Comparison of ENCODE assay signal across 25 cellular contexts in genomic region chr2:43430489-43430888, GRCh38.
A peak's percentile ranks its signal among the peaks of the same experiment; 100 is the strongest.
DNase-seq lines count a peak whose midpoint lies in the region; ATAC-seq, FAIRE-seq and TF ChIP-seq lines count a peak whose summit lies in the region.
"Had no signal": no experiment of that assay in that cellular context is flagged by ENCODE, and none has a peak within 500 bp of the region (broad histone marks: within the 10 kb centered on the region; RNA-seq: fewer than 3 reads in every experiment).

No MANE protein-coding gene starts in this region.

- ATAC-seq in K562: no peak
- ATAC-seq in stimulated activated effector memory CD8-positive, alpha-beta T cell treated with anti-CD3 and anti-CD28 coated beads, Interleukin-12 subunit alpha, Interleukin-12 subunit beta, amount 100 ng/mL, for 72 hours: no peak
- ATAC-seq: GM12878, GM23338 had no signal

- no peak for TF ChIP-seq EP300 in K562 (IDR thresholded peaks at IDR 0.05; ENCODE audit: low read length)

- peaks cover 19% of the 10 kb centered on the region for H3K36me3 Mint-ChIP-seq in stimulated activated effector memory CD8-positive, alpha-beta T cell treated with anti-CD3 and anti-CD28 coated beads, Interleukin-12 subunit alpha, Interleukin-12 subunit beta, amount 100 ng/mL, for 72 hours

- no peak overlapping the region for H2AFZ ChIP-seq in K562 (ENCODE audit: low read depth, low read length)
- H2AFZ ChIP-seq in hepatocyte: no peak overlapping the region
- H2AFZ ChIP-seq: GM23338 had no signal

- no peak overlapping the region for H3K9ac ChIP-seq in K562 (ENCODE audit: insufficient read depth in 1 of 2, low read depth in 2 of 2, low read length in 2 of 2)

- BruUV-seq in K562 (replicated peaks; lab: Mats Ljungman, UMichigan): no TSS peak

- H3K36me3 ChIP-seq in K562 (ENCODE audit: control insufficient read depth, insufficient read depth, low read length) (peaks cover 9% of the 10 kb centered on the region; the same call in 2 of the 3 replicates), small intestine (ENCODE audit: control insufficient read depth in 2 of 2, insufficient read depth in 2 of 2, low read length in 2 of 2) (no peaks in the 10 kb centered on the region), hepatocyte (replicated peaks; ENCODE audit: insufficient read depth, low read depth) (no peaks in the 10 kb centered on the region)

- H3K9me3 Mint-ChIP-seq in stimulated activated effector memory CD8-positive, alpha-beta T cell treated with anti-CD3 and anti-CD28 coated beads, Interleukin-12 subunit alpha, Interleukin-12 subunit beta, amount 100 ng/mL, for 72 hours: no peaks in the 10 kb centered on the region
- H3K9me3 Mint-ChIP-seq: CD4-positive, alpha-beta T cell had no signal

- TF ChIP-seq CTCF in K562 (IDR thresholded peaks at IDR 0.05 in 2 of 3, conservative IDR thresholded peaks at IDR 0.05 in 1 of 3; ENCODE audit: insufficient read depth in 2 of 3, low read depth in 1 of 3, low read length in 3 of 3) (no peak), hepatocyte (IDR thresholded peaks at IDR 0.05; ENCODE audit: poor library complexity) (no peak)

- H3K27me3 ChIP-seq in K562 (ENCODE audit: control insufficient read depth in 2 of 2, insufficient read depth in 2 of 2, low read length in 2 of 2): no peaks in the 10 kb centered on the region
- H3K27me3 ChIP-seq in small intestine (ENCODE audit: control insufficient read depth in 2 of 2, insufficient read depth in 2 of 2, low read length in 2 of 2): no peaks in the 10 kb centered on the region
- H3K27me3 ChIP-seq in hepatocyte: no peaks in the 10 kb centered on the region
- H3K27me3 ChIP-seq: SJSA1 had no signal

- H3K9me3 ChIP-seq in K562 (replicated peaks; ENCODE audit: control insufficient read depth, insufficient read depth, low read depth, low read length) (no peaks in the 10 kb centered on the region), small intestine (ENCODE audit: control insufficient read depth, low read depth) (no peaks in the 10 kb centered on the region), hepatocyte (ENCODE audit: low read depth) (no peaks in the 10 kb centered on the region)
- H3K9me3 ChIP-seq: Caco-2, SJSA1 had no signal

- WGBS in K562 (ENCODE audit: insufficient coverage, low coverage, missing lambda C conversion rate): 62% methylated on average over 2 of the region's 2 CpGs
- 36 to 62% (median 48%) methylated on average over 2 of the region's 2 CpGs for WGBS in small intestine, 3 donors
- 75% methylated on average over 2 of the region's 2 CpGs for WGBS in hepatocyte (ENCODE audit: low lambda C conversion rate, missing lambda C conversion rate)

- H3K27ac ChIP-seq in K562 (ENCODE audit: extremely low read depth, low read depth, low read length) (no peak overlapping the region), small intestine (ENCODE audit: low read depth in 1 of 2, low read length in 1 of 2) (no peak overlapping the region), hepatocyte (no peak overlapping the region)
- H3K27ac ChIP-seq: 22Rv1, SJSA1 had no signal

- no peak for TF ChIP-seq POLR2A in K562 (conservative IDR thresholded peaks at IDR 0.05)

- no peaks in the 10 kb centered on the region for H3K9me2 ChIP-seq in hepatocyte (replicated peaks; ENCODE audit: insufficient read depth)

- H3K4me1 ChIP-seq in K562 (replicated peaks in 1 of 2; ENCODE audit: control insufficient read depth in 2 of 2, insufficient read depth in 2 of 2, low read length in 2 of 2): peaks cover 5 to 18% of the 10 kb centered on the region in 2 experiments; a peak in 3 of 5 replicates
- H3K4me1 ChIP-seq in small intestine (ENCODE audit: control insufficient read depth in 2 of 2, insufficient read depth in 1 of 2, low read depth in 1 of 2, low read length in 1 of 2): peaks cover 6 to 7% of the 10 kb centered on the region in 2 donors
- H3K4me1 ChIP-seq in hepatocyte (ENCODE audit: insufficient read depth): peaks cover 15% of the 10 kb centered on the region

- POLR2A ChIA-PET in K562 (lab: Yijun Ruan, JAX): interaction anchor here (0.6 to 1.1 kb wide), 2 partner anchors 10 to 262 kb away, joined by 3 read pairs; no protein-coding TSS in a partner anchor

- peak; percentile 6 for FAIRE-seq in K562 (lab: Jason Lieb, UNC)
- FAIRE-seq in small intestine (lab: Jason Lieb, UNC): no peak
- FAIRE-seq: GM12878, GM19239 had no signal

- H3K9me1 ChIP-seq in K562 (ENCODE audit: control insufficient read depth, insufficient read depth, low read length): no peaks in the 10 kb centered on the region

- H3K4me3 ChIP-seq in K562 (no peak overlapping the region), small intestine (ENCODE audit: low read depth in 1 of 2, low read length in 2 of 2) (no peak overlapping the region), hepatocyte (no peak overlapping the region)
- H3K4me3 ChIP-seq: GM12878, GM23338, SJSA1 had no signal

- DNase-seq in DMS 273 (lab: John Stamatoyannopoulos, UW; ENCODE audit: unreplicated experiment) (peak; percentile 6), DMS 273 treated with DMSO at 0.1 percent for 48 hours (lab: John Stamatoyannopoulos, UW) (no peak), NCI-H226 (peak; percentile 50), K562 (ENCODE audit: extremely low read depth in 1 of 4, low spot score in 3 of 4) (no peak), small intestine (peak; percentile 45), hepatocyte (ENCODE audit: low spot score) (no peak), ACHN (no peak)
- DNase-seq in stimulated activated effector memory CD8-positive, alpha-beta T cell treated with anti-CD3 and anti-CD28 coated beads, Interleukin-12 subunit alpha, Interleukin-12 subunit beta, amount 100 ng/mL, for 72 hours (ENCODE audit: low spot score in 2 of 2): no peak
- DNase-seq: Caco-2; CD4-positive, alpha-beta T cell; DMS53; EL; KG1; MV-4-11; NCI-H1417 treated with DMSO at 0.1 percent for 48 hours; NCI-H187 treated with DMSO at 0.1 percent for 48 hours; NCI-H2227 treated with DMSO at 0.1 percent for 48 hours; NCI-H524; NCI-H82; OCI-M1 had no signal

- CTCF ChIA-PET in K562 (lab: Yijun Ruan, JAX; ENCODE audit: low intra/inter-chr PET ratio): no interaction called here

- TF ChIP-seq RAD21 in K562 (CRISPR knock-in tag; conservative IDR thresholded peaks at IDR 0.05 in 1 of 2, IDR thresholded peaks at IDR 0.05 in 1 of 2): no peak

- no peak overlapping the region for H3K4me3 Mint-ChIP-seq in stimulated activated effector memory CD8-positive, alpha-beta T cell treated with anti-CD3 and anti-CD28 coated beads, Interleukin-12 subunit alpha, Interleukin-12 subunit beta, amount 100 ng/mL, for 72 hours
- H3K4me3 Mint-ChIP-seq: CD4-positive, alpha-beta T cell; GM23338 had no signal

- in situ Hi-C loops in K562 (cut with MboI) (no loop called here), ACHN (cut with HindIII; ENCODE audit: low pct_ligation_motif_present, low pct_unique_long_range_greater_than_20kb, low sequenced_read_pairs) (no loop called here)

- H4K20me1 ChIP-seq in K562 (replicated peaks; ENCODE audit: control insufficient read depth, insufficient read depth, low read length) (no peaks in the 10 kb centered on the region), hepatocyte (ENCODE audit: insufficient read depth, poor library complexity, severe bottlenecking) (no peaks in the 10 kb centered on the region)

- peaks cover 20% of the 10 kb centered on the region for H3K4me1 Mint-ChIP-seq in stimulated activated effector memory CD8-positive, alpha-beta T cell treated with anti-CD3 and anti-CD28 coated beads, Interleukin-12 subunit alpha, Interleukin-12 subunit beta, amount 100 ng/mL, for 72 hours
- H3K4me1 Mint-ChIP-seq: GM23338 had no signal

- H3K4me2 ChIP-seq in K562 (ENCODE audit: insufficient read depth, low read length) (no peak overlapping the region), hepatocyte (no peak overlapping the region)
- H3K4me2 ChIP-seq: GM23338 had no signal

- intact Hi-C loops in K562 (cut with micrococcal nuclease): no loop called here

- no peaks in the 10 kb centered on the region for H3K79me2 ChIP-seq in K562 (ENCODE audit: control insufficient read depth, insufficient read depth, low read length)
- no peaks in the 10 kb centered on the region for H3K79me2 ChIP-seq in hepatocyte

- H3K27ac Mint-ChIP-seq in stimulated activated effector memory CD8-positive, alpha-beta T cell treated with anti-CD3 and anti-CD28 coated beads, Interleukin-12 subunit alpha, Interleukin-12 subunit beta, amount 100 ng/mL, for 72 hours: no peak overlapping the region
- H3K27ac Mint-ChIP-seq: CD4-positive, alpha-beta T cell; GM23338 had no signal

TF ChIP-seq in K562, 482 proteins besides CTCF, POLR2A, EP300 and RAD21:
- peak; percentile 39 to 42; a peak in 3 of 4 replicates for TF ChIP-seq KDM1A (IDR thresholded peaks at IDR 0.05)
- no peak for TF ChIP-seq XRCC3 (IDR thresholded peaks at IDR 0.05)

Comparison
In these comparisons a context has a peak if more than half of its experiments do, and no peak if none do; other contexts are left out.
1. DNase-seq: peak in DMS 273 (single experiment), NCI-H226 (single experiment) and small intestine (single experiment); none in DMS 273 treated with DMSO at 0.1 percent for 48 hours (single experiment), K562 (0 of 4), hepatocyte (single experiment), ACHN (single experiment) and stimulated activated effector memory CD8-positive, alpha-beta T cell treated with anti-CD3 and anti-CD28 coated beads, Interleukin-12 subunit alpha, Interleukin-12 subunit beta, amount 100 ng/mL, for 72 hours (0 of 2).